ENCODE assay signal across 28 cellular contexts in genomic region chr20:41258489-41258888, GRCh38.
"Had no signal": no experiment of that assay in that cellular context is flagged by ENCODE, and none has a peak within 500 bp of the region (broad histone marks: within the 10 kb centered on the region; RNA-seq: fewer than 3 reads in every experiment).

No MANE protein-coding gene starts in this region.

- H3K4me1 Mint-ChIP-seq: mesothelial cell of epicardium; neural crest cell; stimulated activated effector memory CD8-positive, alpha-beta T cell treated with anti-CD3 and anti-CD28 coated beads, Interleukin-12 subunit alpha, Interleukin-12 subunit beta, amount 100 ng/mL, for 72 hours had no signal

- H3K4me3 ChIP-seq: esophagus squamous epithelium, gastroesophageal sphincter, heart left ventricle, hepatocyte, left lung, mucosa of descending colon, pancreas, right atrium auricular region, testis, tibial artery had no signal

- H3K36me3 ChIP-seq: esophagus squamous epithelium, gastroesophageal sphincter, heart left ventricle, left lung, neutrophil, pancreas, right atrium auricular region, tibial artery had no signal

- H3K27me3 ChIP-seq: esophagus squamous epithelium, foreskin keratinocyte, gastroesophageal sphincter, heart left ventricle, hepatocyte, left lung, pancreas, right atrium auricular region, testis, tibial artery had no signal

- H3K4me3 Mint-ChIP-seq: effector memory CD8-positive, alpha-beta T cell; mesothelial cell of epicardium; naive B cell; natural killer cell treated with Interleukin-12 subunit alpha and Interleukin-12 subunit beta and Interleukin-15 and Interleukin-18, amount 100 ng/mL, for 72 hours; neural crest cell; stimulated activated effector memory CD8-positive, alpha-beta T cell treated with anti-CD3 and anti-CD28 coated beads, Interleukin-12 subunit alpha, Interleukin-12 subunit beta, amount 100 ng/mL, for 72 hours; type B pancreatic cell had no signal

- H3K79me2 ChIP-seq: hepatocyte had no signal

- H3K9me3 Mint-ChIP-seq: effector memory CD8-positive, alpha-beta T cell; mesothelial cell of epicardium; naive B cell; natural killer cell treated with Interleukin-12 subunit alpha and Interleukin-12 subunit beta and Interleukin-15 and Interleukin-18, amount 100 ng/mL, for 72 hours; neural crest cell; stimulated activated effector memory CD8-positive, alpha-beta T cell treated with anti-CD3 and anti-CD28 coated beads, Interleukin-12 subunit alpha, Interleukin-12 subunit beta, amount 100 ng/mL, for 72 hours; type B pancreatic cell had no signal

- ATAC-seq: effector memory CD8-positive, alpha-beta T cell; foreskin keratinocyte; gastroesophageal sphincter; heart left ventricle; left cardiac atrium; left lung; mucosa of descending colon; natural killer cell treated with Interleukin-12 subunit alpha and Interleukin-12 subunit beta and Interleukin-15 and Interleukin-18, amount 100 ng/mL, for 72 hours; pancreas; sciatic nerve; stimulated activated effector memory CD8-positive, alpha-beta T cell treated with anti-CD3 and anti-CD28 coated beads, Interleukin-12 subunit alpha, Interleukin-12 subunit beta, amount 100 ng/mL, for 72 hours; stimulated activated naive CD8-positive, alpha-beta T cell treated with anti-CD3 and anti-CD28 coated beads, Interleukin-15, Interleukin-2, amounts not matched to agents 100 U/mL and 50 U/mL, for 24 hours had no signal

- H3K9me3 ChIP-seq: esophagus squamous epithelium, gastroesophageal sphincter, heart left ventricle, left lung, mucosa of descending colon, neutrophil, pancreas, right atrium auricular region, testis, tibial artery had no signal

- H3K27me3 Mint-ChIP-seq: effector memory CD8-positive, alpha-beta T cell; naive B cell; natural killer cell treated with Interleukin-12 subunit alpha and Interleukin-12 subunit beta and Interleukin-15 and Interleukin-18, amount 100 ng/mL, for 72 hours; progenitor cell of endocrine pancreas; type B pancreatic cell had no signal

- H3K27ac Mint-ChIP-seq: effector memory CD8-positive, alpha-beta T cell; mesothelial cell of epicardium; naive B cell; natural killer cell treated with Interleukin-12 subunit alpha and Interleukin-12 subunit beta and Interleukin-15 and Interleukin-18, amount 100 ng/mL, for 72 hours; progenitor cell of endocrine pancreas; stimulated activated effector memory CD8-positive, alpha-beta T cell treated with anti-CD3 and anti-CD28 coated beads, Interleukin-12 subunit alpha, Interleukin-12 subunit beta, amount 100 ng/mL, for 72 hours; type B pancreatic cell had no signal

- H3K4me2 ChIP-seq: hepatocyte had no signal

- H2AFZ ChIP-seq: hepatocyte had no signal

- DNase-seq: cortex of kidney; effector memory CD8-positive, alpha-beta T cell; esophagus squamous epithelium; foreskin keratinocyte; heart left ventricle; left cardiac atrium; left lung; mesenchymal stem cell; mucosa of descending colon; naive B cell; pancreas; stimulated activated CD4-positive, alpha-beta T cell treated with anti-CD3 and anti-CD28 coated beads, Interleukin-2, amount 100 ng/mL, for 24 hours; stimulated activated CD4-positive, alpha-beta T cell treated with anti-CD3 and anti-CD28 coated beads, Interleukin-4, amount 100 ng/mL, for 24 hours; stimulated activated naive CD8-positive, alpha-beta T cell treated with anti-CD3 and anti-CD28 coated beads, Interleukin-15, Interleukin-2, amounts not matched to agents 100 U/mL and 50 U/mL, for 24 hours; substantia nigra; testis; tibial artery had no signal

- H3K4me1 ChIP-seq: left lung, pancreas, testis had no signal

- H3K27ac ChIP-seq: esophagus squamous epithelium, foreskin keratinocyte, gastroesophageal sphincter, heart left ventricle, hepatocyte, left lung, neutrophil, pancreas, right atrium auricular region, testis, tibial artery had no signal

- H3K36me3 Mint-ChIP-seq: mesothelial cell of epicardium; natural killer cell treated with Interleukin-12 subunit alpha and Interleukin-12 subunit beta and Interleukin-15 and Interleukin-18, amount 100 ng/mL, for 72 hours; stimulated activated effector memory CD8-positive, alpha-beta T cell treated with anti-CD3 and anti-CD28 coated beads, Interleukin-12 subunit alpha, Interleukin-12 subunit beta, amount 100 ng/mL, for 72 hours; type B pancreatic cell had no signal
